Comparison of ENCODE assay signal across 1 cellular context in genomic region chr5:133205649-133206048, GRCh38.
TF ChIP-seq lines count a peak whose summit lies in the region.

No MANE protein-coding gene starts in this region.

TF ChIP-seq in GM23338, 12 proteins besides CTCF, POLR2A, EP300 and RAD21 (continued from another document):
- TF ChIP-seq ZNF462 (CRISPR knock-in tag; IDR thresholded peaks at IDR 0.05): no peak
